ENCODE assay signal across 9 cellular contexts in the genomic region with DNA sequence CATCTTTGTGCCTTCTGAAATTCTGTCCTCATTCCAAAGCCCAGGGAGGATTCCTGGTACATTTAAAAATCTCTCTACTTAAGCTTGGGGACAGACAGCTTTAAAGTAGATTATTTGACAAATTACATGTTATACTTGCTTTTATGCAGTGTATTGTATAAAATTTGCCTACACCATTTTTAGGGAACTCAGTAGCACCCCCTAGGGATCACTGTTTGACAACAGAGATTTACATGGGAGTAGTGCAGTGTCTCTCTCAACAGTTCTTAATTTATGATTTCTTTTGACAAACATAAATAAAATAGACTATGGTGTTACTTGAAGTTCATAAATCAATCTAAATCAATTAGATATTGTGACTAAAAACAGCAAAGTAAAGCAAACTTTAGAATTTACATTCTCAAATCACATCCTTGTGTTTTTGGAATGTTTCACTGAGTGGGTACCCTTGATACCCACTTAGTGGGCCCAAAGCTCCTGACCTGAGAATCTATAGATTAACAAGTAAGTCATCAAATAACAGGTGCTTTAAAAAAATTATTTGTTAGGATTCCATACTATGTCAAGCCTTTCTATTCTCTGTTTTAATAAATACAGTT.
DNase-seq lines count a peak whose midpoint lies in the region; TF ChIP-seq lines count a peak whose summit lies in the region.
"Had no signal": no experiment of that assay in that cellular context is flagged by ENCODE, and none has a peak within 500 bp of the region (broad histone marks: within the 10 kb centered on the region; RNA-seq: fewer than 3 reads in every experiment).

No MANE protein-coding gene starts in this region.

- TF ChIP-seq POLR2A in suprapubic skin (IDR thresholded peaks at IDR 0.05), result no peak

- no peak overlapping the region for H3K18ac ChIP-seq in mesenchymal stem cell (ENCODE audit: low read depth in 1 of 2, low read length in 2 of 2)

- no peak overlapping the region for H3K4me3 Mint-ChIP-seq in activated naive CD8-positive, alpha-beta T cell treated with anti-CD3 and anti-CD28 coated beads for 36 hours

- H3K27me3 Mint-ChIP-seq in activated naive CD8-positive, alpha-beta T cell treated with anti-CD3 and anti-CD28 coated beads for 36 hours, result peaks cover 14% of the 10 kb centered on the region

- H3K9me3 Mint-ChIP-seq in activated naive CD8-positive, alpha-beta T cell treated with anti-CD3 and anti-CD28 coated beads for 36 hours, result peaks cover 6% of the 10 kb centered on the region

- H3K36me3 ChIP-seq in mesenchymal stem cell (ENCODE audit: control insufficient read depth in 1 of 2, insufficient read depth in 2 of 2, low read depth in 1 of 2, low read length in 2 of 2), result no peaks in the 10 kb centered on the region
- no peaks in the 10 kb centered on the region for H3K36me3 ChIP-seq in suprapubic skin

- H3K4me3 ChIP-seq in mesenchymal stem cell (ENCODE audit: insufficient read depth in 1 of 2, low read depth in 1 of 2, low read length in 2 of 2) (no peak overlapping the region), suprapubic skin (no peak overlapping the region)

- no peak overlapping the region for H3K23ac ChIP-seq in mesenchymal stem cell (ENCODE audit: low read length in 2 of 2)

- H2AFZ ChIP-seq in mesenchymal stem cell (ENCODE audit: low read depth, low read length), result no peak overlapping the region

- DNase-seq in ELR (ENCODE audit: low read depth) (peak; percentile 68), LHCN-M2 (ENCODE audit: low read depth) (peak; percentile 65), amniotic epithelial cell (ENCODE audit: low read depth) (peak; percentile 45), mesenchymal stem cell (peak; percentile 26), suprapubic skin (ENCODE audit: low spot score in 2 of 2) (no peak), NCI-H1105 treated with DMSO at 0.1 percent for 48 hours (lab: John Stamatoyannopoulos, UW) (no peak), NCI-H1694 (lab: John Stamatoyannopoulos, UW) (no peak)
- DNase-seq in activated naive CD8-positive, alpha-beta T cell treated with anti-CD3 and anti-CD28 coated beads for 36 hours, result no peak

- no peak overlapping the region for H3K27ac Mint-ChIP-seq in activated naive CD8-positive, alpha-beta T cell treated with anti-CD3 and anti-CD28 coated beads for 36 hours

- H3K36me3 Mint-ChIP-seq in activated naive CD8-positive, alpha-beta T cell treated with anti-CD3 and anti-CD28 coated beads for 36 hours, result no peaks in the 10 kb centered on the region

- no peak overlapping the region for H3K9ac ChIP-seq in mesenchymal stem cell (ENCODE audit: low read length)

- H2BK5ac ChIP-seq in mesenchymal stem cell (ENCODE audit: low read depth, low read length, poor library complexity, severe bottlenecking), result no peak overlapping the region

- H2AK5ac ChIP-seq in mesenchymal stem cell (ENCODE audit: low read length, severe bottlenecking), result no peak overlapping the region

- no peak for TF ChIP-seq EP300 in suprapubic skin (IDR thresholded peaks at IDR 0.05)

- no peak overlapping the region for H3K4ac ChIP-seq in mesenchymal stem cell (ENCODE audit: low read depth in 1 of 2, low read length in 2 of 2)

- H3K27me3 ChIP-seq in mesenchymal stem cell (ENCODE audit: control insufficient read depth in 1 of 2, insufficient read depth in 1 of 2, low read length in 2 of 2) (no peaks in the 10 kb centered on the region), suprapubic skin (no peaks in the 10 kb centered on the region)

- H2BK120ac ChIP-seq in mesenchymal stem cell (ENCODE audit: low read depth, low read length), result no peak overlapping the region

- no peaks in the 10 kb centered on the region for H3K4me1 Mint-ChIP-seq in activated naive CD8-positive, alpha-beta T cell treated with anti-CD3 and anti-CD28 coated beads for 36 hours

- no peak overlapping the region for H2BK15ac ChIP-seq in mesenchymal stem cell (ENCODE audit: low read depth, poor library complexity, severe bottlenecking)

- H3K14ac ChIP-seq in mesenchymal stem cell (ENCODE audit: low read length in 2 of 2), result no peak overlapping the region

- no peaks in the 10 kb centered on the region for H3K79me1 ChIP-seq in mesenchymal stem cell (replicated peaks; ENCODE audit: low read length, poor library complexity, severe bottlenecking)

- H3K4me1 ChIP-seq in mesenchymal stem cell (ENCODE audit: control insufficient read depth, insufficient read depth, low read depth, low read length) (peaks cover 2% of the 10 kb centered on the region), suprapubic skin (no peaks in the 10 kb centered on the region)

- H2BK12ac ChIP-seq in mesenchymal stem cell (ENCODE audit: low read length in 2 of 2), result no peak overlapping the region

- no peak overlapping the region for H4K8ac ChIP-seq in mesenchymal stem cell (ENCODE audit: low read length)

- H3K4me2 ChIP-seq in mesenchymal stem cell (ENCODE audit: low read length, poor library complexity, severe bottlenecking), result no peak overlapping the region

- no peak overlapping the region for H4K91ac ChIP-seq in mesenchymal stem cell (ENCODE audit: low read length)

- no peak for TF ChIP-seq CTCF in suprapubic skin (IDR thresholded peaks at IDR 0.05)

- H3K9me3 ChIP-seq in mesenchymal stem cell (ENCODE audit: control insufficient read depth, low read length) (no peaks in the 10 kb centered on the region), suprapubic skin (peaks cover 4% of the 10 kb centered on the region)

- no peak overlapping the region for H3K27ac ChIP-seq in mesenchymal stem cell (ENCODE audit: low read length, poor library complexity, severe bottlenecking)
- H3K27ac ChIP-seq in suprapubic skin, result no peak overlapping the region
- H3K27ac ChIP-seq: epithelial cell of prostate had no signal

Comparison
In these comparisons a context has a peak if more than half of its experiments do, and no peak if none do; other contexts are left out.
1. DNase-seq: peak in ELR (single experiment), LHCN-M2 (single experiment), amniotic epithelial cell (single experiment) and mesenchymal stem cell (single experiment); none in suprapubic skin (0 of 2), NCI-H1105 treated with DMSO at 0.1 percent for 48 hours (single experiment), NCI-H1694 (single experiment) and activated naive CD8-positive, alpha-beta T cell treated with anti-CD3 and anti-CD28 coated beads for 36 hours (single experiment).